ENCODE assay signal across 13 cellular contexts in genomic region chr3:113560265-113560664, GRCh38. TPM values are rescaled to one million over a fixed set of nuclear protein-coding genes. Genes with fewer than 3 reads are reported as not detected.
DNase-seq lines count a peak whose midpoint lies in the region; ATAC-seq lines count a peak whose summit lies in the region.
"Had no signal": no experiment of that assay in that cellular context is flagged by ENCODE, and none has a peak within 500 bp of the region (broad histone marks: within the 10 kb centered on the region; RNA-seq: fewer than 3 reads in every experiment).

No MANE protein-coding gene starts in this region.

- H3K4me3 Mint-ChIP-seq in activated CD4-positive, alpha-beta T cell treated with anti-CD3 and anti-CD28 coated beads for 36 hours: no peak overlapping the region
- no peak overlapping the region for H3K4me3 Mint-ChIP-seq in activated CD4-positive, alpha-beta T cell treated with anti-CD3 and anti-CD28 coated beads, Interleukin-2, amount 10 ng/mL, durations not matched to agents 7 days and 5 days
- H3K4me3 Mint-ChIP-seq in immature natural killer cell: peak overlapping the region in 2 of 5 donors; percentile 9 to 30
- H3K4me3 Mint-ChIP-seq in stimulated activated effector memory CD8-positive, alpha-beta T cell treated with anti-CD3 and anti-CD28 coated beads, Interleukin-12 subunit alpha, Interleukin-12 subunit beta, amount 100 ng/mL, for 72 hours: no peak overlapping the region
- no peak overlapping the region for H3K4me3 Mint-ChIP-seq in activated T-helper 2 cell treated with anti-CD3 and anti-CD28 coated beads, Interferon-gamma antibody, Interleukin-2, Interleukin-4, amounts not matched to agents 10 μg/mL and 5 μg/mL and 100 μg/mL, durations not matched to agents 14 hours and 24 hours and 36 hours (ENCODE audit: low read depth)

- ATAC-seq in activated CD4-positive, alpha-beta T cell treated with anti-CD3 and anti-CD28 coated beads for 36 hours: peak; percentile 26
- ATAC-seq in stimulated activated effector memory CD8-positive, alpha-beta T cell treated with anti-CD3 and anti-CD28 coated beads, Interleukin-12 subunit alpha, Interleukin-12 subunit beta, amount 100 ng/mL, for 72 hours: no peak
- no peak for ATAC-seq in HG03342 (IDR thresholded peaks at IDR 0.05; ENCODE audit: unreplicated experiment)
- ATAC-seq: GM12878 had no signal

- H3K27me3 Mint-ChIP-seq in activated CD4-positive, alpha-beta T cell treated with anti-CD3 and anti-CD28 coated beads for 36 hours: no peaks in the 10 kb centered on the region
- H3K27me3 Mint-ChIP-seq in activated CD4-positive, alpha-beta T cell treated with anti-CD3 and anti-CD28 coated beads, Interleukin-2, amount 10 ng/mL, durations not matched to agents 7 days and 5 days: no peaks in the 10 kb centered on the region
- no peaks in the 10 kb centered on the region for H3K27me3 Mint-ChIP-seq in immature natural killer cell (ENCODE audit: low read depth in 3 of 3)
- no peaks in the 10 kb centered on the region for H3K27me3 Mint-ChIP-seq in activated T-helper 2 cell treated with anti-CD3 and anti-CD28 coated beads, Interferon-gamma antibody, Interleukin-2, Interleukin-4, amounts not matched to agents 10 μg/mL and 5 μg/mL and 100 μg/mL, durations not matched to agents 14 hours and 24 hours and 36 hours (ENCODE audit: low read depth)

- H3K27ac Mint-ChIP-seq in activated CD4-positive, alpha-beta T cell treated with anti-CD3 and anti-CD28 coated beads for 36 hours: no peak overlapping the region
- H3K27ac Mint-ChIP-seq in activated CD4-positive, alpha-beta T cell treated with anti-CD3 and anti-CD28 coated beads, Interleukin-2, amount 10 ng/mL, durations not matched to agents 7 days and 5 days: no peak overlapping the region
- peak overlapping the region; percentile 44 to 77 (median 64) for H3K27ac Mint-ChIP-seq in immature natural killer cell
- H3K27ac Mint-ChIP-seq in stimulated activated effector memory CD8-positive, alpha-beta T cell treated with anti-CD3 and anti-CD28 coated beads, Interleukin-12 subunit alpha, Interleukin-12 subunit beta, amount 100 ng/mL, for 72 hours: peak overlapping the region; percentile 80
- H3K27ac Mint-ChIP-seq in activated T-helper 2 cell treated with anti-CD3 and anti-CD28 coated beads, Interferon-gamma antibody, Interleukin-2, Interleukin-4, amounts not matched to agents 10 μg/mL and 5 μg/mL and 100 μg/mL, durations not matched to agents 14 hours and 24 hours and 36 hours: no peak overlapping the region

- DNase-seq in activated CD4-positive, alpha-beta T cell treated with anti-CD3 and anti-CD28 coated beads for 36 hours: no peak
- no peak for DNase-seq in activated CD4-positive, alpha-beta T cell treated with anti-CD3 and anti-CD28 coated beads, Interleukin-2, amount 10 ng/mL, durations not matched to agents 7 days and 5 days
- peak; percentile 32 for DNase-seq in NCI-H69 (lab: John Stamatoyannopoulos, UW)
- no peak for DNase-seq in immature natural killer cell
- no peak for DNase-seq in stimulated activated effector memory CD8-positive, alpha-beta T cell treated with anti-CD3 and anti-CD28 coated beads, Interleukin-12 subunit alpha, Interleukin-12 subunit beta, amount 100 ng/mL, for 72 hours (ENCODE audit: low spot score in 2 of 2)
- DNase-seq in activated T-helper 2 cell treated with anti-CD3 and anti-CD28 coated beads, Interferon-gamma antibody, Interleukin-2, Interleukin-4, amounts not matched to agents 10 μg/mL and 5 μg/mL and 100 μg/mL, durations not matched to agents 14 hours and 24 hours and 36 hours (ENCODE audit: low spot score): no peak
- no peak for DNase-seq in hippocampal formation (lab: John Stamatoyannopoulos, UW)
- DNase-seq: NCI-H1048, NCI-H146, NCI-H345 had no signal

- POLR2A ChIA-PET in activated CD4-positive, alpha-beta T cell treated with anti-CD3 and anti-CD28 coated beads for 36 hours (lab: Charles Lee): interaction anchor here (0.5 kb wide), 1 partner anchor 210 kb away, joined by 3 read pairs; no protein-coding TSS in a partner anchor
- POLR2A ChIA-PET in activated CD4-positive, alpha-beta T cell treated with anti-CD3 and anti-CD28 coated beads, Interleukin-2, amount 10 ng/mL, durations not matched to agents 7 days and 5 days (lab: Charles Lee): no interaction called here

- H3K36me3 Mint-ChIP-seq in activated CD4-positive, alpha-beta T cell treated with anti-CD3 and anti-CD28 coated beads for 36 hours (ENCODE audit: low read depth): peaks cover 3% of the 10 kb centered on the region
- H3K36me3 Mint-ChIP-seq in activated CD4-positive, alpha-beta T cell treated with anti-CD3 and anti-CD28 coated beads, Interleukin-2, amount 10 ng/mL, durations not matched to agents 7 days and 5 days (ENCODE audit: low read depth): peaks cover 7% of the 10 kb centered on the region
- H3K36me3 Mint-ChIP-seq in immature natural killer cell: peaks cover 0 to 11% (median 7%) of the 10 kb centered on the region in 3 donors
- H3K36me3 Mint-ChIP-seq in stimulated activated effector memory CD8-positive, alpha-beta T cell treated with anti-CD3 and anti-CD28 coated beads, Interleukin-12 subunit alpha, Interleukin-12 subunit beta, amount 100 ng/mL, for 72 hours: no peaks in the 10 kb centered on the region
- peaks cover 7% of the 10 kb centered on the region for H3K36me3 Mint-ChIP-seq in activated T-helper 2 cell treated with anti-CD3 and anti-CD28 coated beads, Interferon-gamma antibody, Interleukin-2, Interleukin-4, amounts not matched to agents 10 μg/mL and 5 μg/mL and 100 μg/mL, durations not matched to agents 14 hours and 24 hours and 36 hours (ENCODE audit: low read depth)

- H3K9me3 Mint-ChIP-seq in activated CD4-positive, alpha-beta T cell treated with anti-CD3 and anti-CD28 coated beads for 36 hours (ENCODE audit: low read depth): no peaks in the 10 kb centered on the region
- H3K9me3 Mint-ChIP-seq in activated CD4-positive, alpha-beta T cell treated with anti-CD3 and anti-CD28 coated beads, Interleukin-2, amount 10 ng/mL, durations not matched to agents 7 days and 5 days: no peaks in the 10 kb centered on the region
- H3K9me3 Mint-ChIP-seq in immature natural killer cell: no peaks in the 10 kb centered on the region
- no peaks in the 10 kb centered on the region for H3K9me3 Mint-ChIP-seq in stimulated activated effector memory CD8-positive, alpha-beta T cell treated with anti-CD3 and anti-CD28 coated beads, Interleukin-12 subunit alpha, Interleukin-12 subunit beta, amount 100 ng/mL, for 72 hours
- no peaks in the 10 kb centered on the region for H3K9me3 Mint-ChIP-seq in activated T-helper 2 cell treated with anti-CD3 and anti-CD28 coated beads, Interferon-gamma antibody, Interleukin-2, Interleukin-4, amounts not matched to agents 10 μg/mL and 5 μg/mL and 100 μg/mL, durations not matched to agents 14 hours and 24 hours and 36 hours

- intact Hi-C loops in activated CD4-positive, alpha-beta T cell treated with anti-CD3 and anti-CD28 coated beads for 36 hours (cut with DNase I, micrococcal nuclease): no loop called here
- intact Hi-C loops in activated T-helper 2 cell treated with anti-CD3 and anti-CD28 coated beads, Interferon-gamma antibody, Interleukin-2, Interleukin-4, amounts not matched to agents 10 μg/mL and 5 μg/mL and 100 μg/mL, durations not matched to agents 14 hours and 24 hours and 36 hours (cut with micrococcal nuclease): no loop called here

- H3K4me1 Mint-ChIP-seq in activated CD4-positive, alpha-beta T cell treated with anti-CD3 and anti-CD28 coated beads for 36 hours: peaks cover 41% of the 10 kb centered on the region
- H3K4me1 Mint-ChIP-seq in activated CD4-positive, alpha-beta T cell treated with anti-CD3 and anti-CD28 coated beads, Interleukin-2, amount 10 ng/mL, durations not matched to agents 7 days and 5 days: peaks cover 18% of the 10 kb centered on the region
- peaks cover 64 to 86% of the 10 kb centered on the region in 2 donors for H3K4me1 Mint-ChIP-seq in immature natural killer cell
- peaks cover 42% of the 10 kb centered on the region for H3K4me1 Mint-ChIP-seq in stimulated activated effector memory CD8-positive, alpha-beta T cell treated with anti-CD3 and anti-CD28 coated beads, Interleukin-12 subunit alpha, Interleukin-12 subunit beta, amount 100 ng/mL, for 72 hours
- H3K4me1 Mint-ChIP-seq in activated T-helper 2 cell treated with anti-CD3 and anti-CD28 coated beads, Interferon-gamma antibody, Interleukin-2, Interleukin-4, amounts not matched to agents 10 μg/mL and 5 μg/mL and 100 μg/mL, durations not matched to agents 14 hours and 24 hours and 36 hours (ENCODE audit: low read depth): peaks cover 7% of the 10 kb centered on the region

- CTCF ChIA-PET in activated CD4-positive, alpha-beta T cell treated with anti-CD3 and anti-CD28 coated beads for 36 hours (lab: Charles Lee): interaction anchor here (0.7 to 2.5 kb wide), 6 partner anchors 13 to 280 kb away, joined by 3 to 20 read pairs (median 4); no protein-coding TSS in a partner anchor
- CTCF ChIA-PET in activated CD4-positive, alpha-beta T cell treated with anti-CD3 and anti-CD28 coated beads, Interleukin-2, amount 10 ng/mL, durations not matched to agents 7 days and 5 days (lab: Charles Lee): interaction anchor here (1.2 to 1.4 kb wide), 2 partner anchors 17 to 18 kb away, joined by 4 to 5 read pairs; no protein-coding TSS in a partner anchor

RNA-seq across cellular contexts. Expression of gene SIDT1, which starts 27.9 kb away (rescaled TPM):
- total RNA-seq in activated CD4-positive, alpha-beta T cell treated with anti-CD3 and anti-CD28 coated beads for 36 hours: 10 to 100 TPM; 19.0 to 19.7 TPM
- total RNA-seq in activated CD4-positive, alpha-beta T cell treated with anti-CD3 and anti-CD28 coated beads, Interleukin-2, amount 10 ng/mL, durations not matched to agents 7 days and 5 days: 10 to 100 TPM; 31.6 TPM
- 10 to 100 TPM in 2 of 3 donors, 1 to 10 TPM in 1; 9.5 to 33.2 (median 11.8) TPM for polyA plus RNA-seq in immature natural killer cell
- total RNA-seq in activated T-helper 2 cell treated with anti-CD3 and anti-CD28 coated beads, Interferon-gamma antibody, Interleukin-2, Interleukin-4, amounts not matched to agents 10 μg/mL and 5 μg/mL and 100 μg/mL, durations not matched to agents 14 hours and 24 hours and 36 hours: 10.2 and 11.7 TPM in 2 replicates
- total RNA-seq: G401 had no signal

RNA-seq across cellular contexts. Expression of gene SPICE1, which starts 45.3 kb away (rescaled TPM):
- total RNA-seq in activated CD4-positive, alpha-beta T cell treated with anti-CD3 and anti-CD28 coated beads for 36 hours: 10 to 100 TPM; 31.9 to 32.8 TPM
- total RNA-seq in activated CD4-positive, alpha-beta T cell treated with anti-CD3 and anti-CD28 coated beads, Interleukin-2, amount 10 ng/mL, durations not matched to agents 7 days and 5 days: 10 to 100 TPM; 15.8 to 16.0 TPM
- polyA plus RNA-seq in immature natural killer cell: 1 to 10 TPM in 2 of 3 donors, not detected in 1; 3.7 to 4.7 TPM
- total RNA-seq in activated T-helper 2 cell treated with anti-CD3 and anti-CD28 coated beads, Interferon-gamma antibody, Interleukin-2, Interleukin-4, amounts not matched to agents 10 μg/mL and 5 μg/mL and 100 μg/mL, durations not matched to agents 14 hours and 24 hours and 36 hours: 20.5 and 23.7 TPM in 2 replicates

Comparison
In these comparisons a context has a peak if more than half of its experiments do, and no peak if none do; other contexts are left out.
1. H3K27ac Mint-ChIP-seq: peak in immature natural killer cell (6 of 6) and stimulated activated effector memory CD8-positive, alpha-beta T cell treated with anti-CD3 and anti-CD28 coated beads, Interleukin-12 subunit alpha, Interleukin-12 subunit beta, amount 100 ng/mL, for 72 hours (single experiment); none in activated CD4-positive, alpha-beta T cell treated with anti-CD3 and anti-CD28 coated beads for 36 hours (single experiment), activated CD4-positive, alpha-beta T cell treated with anti-CD3 and anti-CD28 coated beads, Interleukin-2, amount 10 ng/mL, durations not matched to agents 7 days and 5 days (single experiment) and activated T-helper 2 cell treated with anti-CD3 and anti-CD28 coated beads, Interferon-gamma antibody, Interleukin-2, Interleukin-4, amounts not matched to agents 10 μg/mL and 5 μg/mL and 100 μg/mL, durations not matched to agents 14 hours and 24 hours and 36 hours (single experiment).